ENCODE assay signal across 16 cellular contexts in genomic region chr6:102848796-102849195, GRCh38.
DNase-seq lines count a peak whose midpoint lies in the region; ATAC-seq and TF ChIP-seq lines count a peak whose summit lies in the region.
"Had no signal": no experiment of that assay in that cellular context is flagged by ENCODE, and none has a peak within 500 bp of the region (broad histone marks: within the 10 kb centered on the region; RNA-seq: fewer than 3 reads in every experiment).

No MANE protein-coding gene starts in this region.

- H3K9me3 ChIP-seq in mammary epithelial cell (replicated peaks; ENCODE audit: insufficient read depth, low read length) = no peaks in the 10 kb centered on the region
- H3K9me3 ChIP-seq: BLaER1 had no signal

- 86% methylated on average over 1 of the region's 1 CpG for WGBS in mammary epithelial cell (ENCODE audit: low coverage, missing lambda C conversion rate)

- no peak overlapping the region for H3K4me3 Mint-ChIP-seq in MCF 10A (ENCODE audit: unreplicated experiment)
- H3K4me3 Mint-ChIP-seq: CD14-positive monocyte; CD8-positive, alpha-beta T cell; GM23338; IgD-negative memory B cell had no signal

- POLR2A ChIA-PET in MCF 10A (lab: Yijun Ruan, JAX) = no interaction called here

- H3K4me2 ChIP-seq in mammary epithelial cell (ENCODE audit: insufficient read depth, low read depth, low read length) = no peak overlapping the region
- H3K4me2 ChIP-seq: BLaER1, GM23338 had no signal

- H4K20me1 ChIP-seq in mammary epithelial cell (ENCODE audit: insufficient read depth, low read length) = no peaks in the 10 kb centered on the region
- H4K20me1 ChIP-seq: BLaER1 had no signal

- H3K27ac Mint-ChIP-seq in MCF 10A (ENCODE audit: low read depth, unreplicated experiment) = no peak overlapping the region
- H3K27ac Mint-ChIP-seq: CD14-positive monocyte; CD8-positive, alpha-beta T cell; GM23338; IgD-negative memory B cell had no signal

- no peaks in the 10 kb centered on the region for H3K4me1 ChIP-seq in mammary epithelial cell (ENCODE audit: insufficient read depth, low read length)
- H3K4me1 ChIP-seq: BLaER1 had no signal

- intact Hi-C loops in MCF 10A (cut with micrococcal nuclease) = no loop called here
- intact Hi-C loops in mammary epithelial cell (cut with micrococcal nuclease) = no loop called here

- no peak overlapping the region for H3K27ac ChIP-seq in mammary epithelial cell (ENCODE audit: insufficient read depth, low read depth, low read length)
- H3K27ac ChIP-seq: BLaER1 had no signal

- in situ Hi-C loops in mammary epithelial cell (cut with MboI; ENCODE audit: low sequenced_read_pairs in 2 of 2) = no loop called here

- dilution Hi-C loops in mammary epithelial cell (cut with HindIII; ENCODE audit: low sequenced_read_pairs) = no loop called here

- no peak for ATAC-seq in GM21526 (IDR thresholded peaks at IDR 0.05; ENCODE audit: low FRiP score, unreplicated experiment)
- ATAC-seq: CD8-positive, alpha-beta T cell; GM23338; HepG2 had no signal

- peaks cover 7% of the 10 kb centered on the region for H3K4me1 Mint-ChIP-seq in MCF 10A (ENCODE audit: insufficient read depth, unreplicated experiment)
- H3K4me1 Mint-ChIP-seq: GM23338 had no signal

- H3K9ac ChIP-seq in mammary epithelial cell (ENCODE audit: insufficient read depth, low read length) = no peak overlapping the region
- H3K9ac ChIP-seq: BLaER1 had no signal

- BruUV-seq in MCF 10A (replicated peaks; lab: Mats Ljungman, UMichigan) (no TSS peak), mammary epithelial cell (replicated peaks; lab: Mats Ljungman, UMichigan) (no TSS peak)

- CTCF ChIA-PET in MCF 10A (lab: Yijun Ruan, JAX) = interaction anchor here (0.7 to 1.7 kb wide), 3 partner anchors 10 to 1733 kb away, joined by 3 to 5 read pairs (median 4); no protein-coding TSS in a partner anchor
- CTCF ChIA-PET in mammary epithelial cell (lab: Charles Lee; ENCODE audit: low non-redundant PET) = no interaction called here

- TF ChIP-seq CTCF in MCF 10A (IDR thresholded peaks at IDR 0.05; ENCODE audit: unreplicated experiment) = no peak
- TF ChIP-seq CTCF in mammary epithelial cell (conservative IDR thresholded peaks at IDR 0.05 in 1 of 2, IDR thresholded peaks at IDR 0.05 in 1 of 2; ENCODE audit: extremely low read depth in 1 of 2, insufficient read depth in 1 of 2, low read depth in 1 of 2, low read length in 2 of 2) = no peak
- no peak for TF ChIP-seq CTCF in epithelial cell of esophagus (IDR thresholded peaks at IDR 0.05; ENCODE audit: insufficient read depth, low read depth, low read length, missing control alignments)

- H2AFZ ChIP-seq in mammary epithelial cell (ENCODE audit: low read depth, low read length) = no peak overlapping the region
- H2AFZ ChIP-seq: GM23338 had no signal

- no peak overlapping the region for H3K4me3 ChIP-seq in mammary epithelial cell (replicated peaks in 1 of 3; ENCODE audit: insufficient read depth in 1 of 3, low read depth in 2 of 3, low read length in 3 of 3)
- no peak overlapping the region for H3K4me3 ChIP-seq in epithelial cell of esophagus (ENCODE audit: low read length)
- H3K4me3 ChIP-seq in H7 (ENCODE audit: insufficient read depth, low read depth, low read length) = no peak overlapping the region
- H3K4me3 ChIP-seq: BLaER1, GM23338 had no signal

- DNase-seq in MCF 10A (ENCODE audit: unreplicated experiment) (peak; percentile 4), mammary epithelial cell (no peak), NCI-H526 treated with DMSO at 0.1 percent for 48 hours (lab: John Stamatoyannopoulos, UW) (peak; percentile 25), epithelial cell of esophagus (ENCODE audit: low read depth) (peak; percentile 54), H7 (no peak)
- DNase-seq in activated CD8-positive, alpha-beta memory T cell treated with anti-CD3 and anti-CD28 coated beads, Interleukin-2, amount 50 U/mL, for 4 hours = no peak
- DNase-seq: 8988T; Calu3; CD8-positive, alpha-beta T cell; GDM1 had no signal

- no peaks in the 10 kb centered on the region for H3K27me3 Mint-ChIP-seq in MCF 10A (ENCODE audit: insufficient read depth, unreplicated experiment)
- H3K27me3 Mint-ChIP-seq: IgD-negative memory B cell had no signal

- no peaks in the 10 kb centered on the region for H3K27me3 ChIP-seq in mammary epithelial cell (ENCODE audit: insufficient read depth, low read length)
- H3K27me3 ChIP-seq in H7 (ENCODE audit: control insufficient read depth, insufficient read depth, low read length) = no peaks in the 10 kb centered on the region
- H3K27me3 ChIP-seq: BLaER1 had no signal

- H3K9me3 Mint-ChIP-seq in MCF 10A (ENCODE audit: unreplicated experiment) = no peaks in the 10 kb centered on the region
- H3K9me3 Mint-ChIP-seq: GM23338 had no signal

- no peaks in the 10 kb centered on the region for H3K79me2 ChIP-seq in mammary epithelial cell (ENCODE audit: insufficient read depth, low read length)

- H3K36me3 ChIP-seq in mammary epithelial cell (ENCODE audit: insufficient read depth, low read length) (no peaks in the 10 kb centered on the region), H7 (replicated peaks; ENCODE audit: control insufficient read depth, insufficient read depth, low read length) (no peaks in the 10 kb centered on the region)
- H3K36me3 ChIP-seq: BLaER1 had no signal

- no peaks in the 10 kb centered on the region for H3K36me3 Mint-ChIP-seq in MCF 10A (ENCODE audit: insufficient read depth, unreplicated experiment)
- H3K36me3 Mint-ChIP-seq: CD14-positive monocyte; CD8-positive, alpha-beta T cell; IgD-negative memory B cell had no signal

Comparison
In these comparisons a context has a peak if more than half of its experiments do, and no peak if none do; other contexts are left out.
1. DNase-seq: peak in MCF 10A (single experiment), NCI-H526 treated with DMSO at 0.1 percent for 48 hours (single experiment) and epithelial cell of esophagus (single experiment); none in mammary epithelial cell (single experiment), H7 (single experiment) and activated CD8-positive, alpha-beta memory T cell treated with anti-CD3 and anti-CD28 coated beads, Interleukin-2, amount 50 U/mL, for 4 hours (single experiment).